ENCODE assay signal across 16 cellular contexts in the genomic region with DNA sequence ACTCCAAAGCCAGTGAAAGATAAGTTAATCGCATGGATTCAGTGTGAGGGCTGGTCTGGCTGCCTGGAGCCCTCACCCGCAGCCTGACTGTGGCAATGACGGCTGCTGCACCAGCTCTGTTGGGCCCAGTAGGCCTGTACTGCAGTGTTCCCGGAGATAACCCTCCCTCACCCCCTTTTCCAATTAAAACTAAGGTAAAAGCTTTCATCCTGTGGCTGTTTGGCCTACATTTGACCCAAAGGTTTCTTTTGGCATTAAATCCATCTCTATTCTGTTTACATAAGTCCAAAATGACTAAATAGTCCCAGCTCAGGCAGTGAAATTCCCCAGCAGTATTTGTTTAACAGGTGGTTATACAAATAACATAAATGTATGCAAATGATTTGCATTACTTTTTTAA.
DNase-seq lines count a peak whose midpoint lies in the region; ATAC-seq, FAIRE-seq and TF ChIP-seq lines count a peak whose summit lies in the region.
"Had no signal": no experiment of that assay in that cellular context is flagged by ENCODE, and none has a peak within 500 bp of the region (broad histone marks: within the 10 kb centered on the region; RNA-seq: fewer than 3 reads in every experiment).

No MANE protein-coding gene starts in this region.

- no peaks in the 10 kb centered on the region for H3K4me1 ChIP-seq in BE2C
- H3K4me1 ChIP-seq: uterus had no signal

- TF ChIP-seq CTCF in choroid plexus epithelial cell (conservative IDR thresholded peaks at IDR 0.05; ENCODE audit: low read depth, low read length), result no peak
- no peak for TF ChIP-seq CTCF in BE2C (IDR thresholded peaks at IDR 0.05; ENCODE audit: low read depth, low read length)
- TF ChIP-seq CTCF in omental fat pad (IDR thresholded peaks at IDR 0.05), result no peak
- no peak for TF ChIP-seq CTCF in lower leg skin (IDR thresholded peaks at IDR 0.05)

- ATAC-seq in sciatic nerve (peak; percentile 56), omental fat pad (ENCODE audit: low FRiP score) (no peak)

- FAIRE-seq in H54 (lab: Jason Lieb, UNC), result no peak
- FAIRE-seq: endometrium, G401.6, islet of Langerhans had no signal

- H3K9me3 ChIP-seq in BE2C, result no peaks in the 10 kb centered on the region
- H3K9me3 ChIP-seq: uterus had no signal

- H3K27me3 ChIP-seq in BE2C, result no peaks in the 10 kb centered on the region
- H3K27me3 ChIP-seq: brain microvascular endothelial cell, uterus had no signal

- TF ChIP-seq POLR2A in H54 (IDR thresholded peaks at IDR 0.05; ENCODE audit: low read depth, low read length) (no peak), lower leg skin (IDR thresholded peaks at IDR 0.05) (no peak)

- H3K4me3 ChIP-seq in choroid plexus epithelial cell (ENCODE audit: low read depth, low read length) (no peak overlapping the region), BE2C (ENCODE audit: low read depth, low read length) (no peak overlapping the region), lower leg skin (ENCODE audit: low read depth, poor library complexity, severe bottlenecking) (no peak overlapping the region)
- H3K4me3 ChIP-seq: uterus had no signal

- 89 to 90% methylated on average over 4 of the region's 4 CpGs for WGBS in lower leg skin, 2 donors

- H3K36me3 ChIP-seq in BE2C, result peaks cover 3% of the 10 kb centered on the region
- H3K36me3 ChIP-seq: uterus had no signal

- intact Hi-C loops in sciatic nerve (cut with DNase I) (no loop called here), lower leg skin (cut with DNase I; ENCODE audit: low total_unique reads) (no loop called here)

- DNase-seq in H54 (ENCODE audit: insufficient read length, low spot score) (peak; percentile 5), NCI-H146 (lab: John Stamatoyannopoulos, UW) (peak; percentile 42), choroid plexus epithelial cell (ENCODE audit: low read depth) (peak; percentile 37), sciatic nerve (ENCODE audit: low spot score) (no peak), BE2C (no peak), omental fat pad (ENCODE audit: low spot score) (no peak), lower leg skin (ENCODE audit: low spot score in 2 of 2) (no peak)
- DNase-seq: activated gamma-delta T cell; brain microvascular endothelial cell; CD4-positive, alpha-beta memory T cell; NCI-H1417 treated with DMSO at 0.1 percent for 48 hours; NCI-H524; uterus had no signal

Comparison
In these comparisons a context has a peak if more than half of its experiments do, and no peak if none do; other contexts are left out.
1. DNase-seq: peak in H54 (single experiment), NCI-H146 (single experiment) and choroid plexus epithelial cell (single experiment); none in sciatic nerve (single experiment), BE2C (single experiment), omental fat pad (single experiment) and lower leg skin (0 of 2).